11 cellular contexts compared by ENCODE assay signal in the genomic region with DNA sequence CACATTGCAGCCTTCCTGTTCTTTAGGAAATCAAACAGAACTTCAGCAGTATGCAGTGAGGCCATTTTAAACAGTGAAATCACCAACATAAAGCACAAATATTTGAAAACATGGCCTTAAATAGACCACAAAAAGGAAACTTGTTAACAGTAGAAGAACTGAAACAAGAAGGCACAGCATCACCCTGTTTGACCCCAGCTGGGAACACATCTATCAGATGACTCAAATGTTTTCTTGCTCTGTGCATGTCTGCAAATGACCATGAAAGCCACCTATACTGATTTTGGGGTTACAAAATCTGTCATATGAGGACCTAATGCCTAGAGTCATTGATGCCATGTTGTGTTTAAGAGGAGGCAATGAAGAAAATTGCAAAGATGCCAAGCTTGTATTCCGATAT.
DNase-seq lines count a peak whose midpoint lies in the region; ATAC-seq and TF ChIP-seq lines count a peak whose summit lies in the region.
"Had no signal": no experiment of that assay in that cellular context is flagged by ENCODE, and none has a peak within 500 bp of the region (broad histone marks: within the 10 kb centered on the region; RNA-seq: fewer than 3 reads in every experiment).

No MANE protein-coding gene starts in this region.

- H3K36me3 ChIP-seq in BLaER1 treated with 17β-estradiol and CSF1 and Interleukin-3, amounts not matched to agents 10 nM and 100 nM, result no peaks in the 10 kb centered on the region
- H3K36me3 ChIP-seq in OCI-LY7 (ENCODE audit: insufficient read depth, low read length) (no peaks in the 10 kb centered on the region), Karpas-422 (ENCODE audit: insufficient read depth, low read length) (no peaks in the 10 kb centered on the region)

- peak; percentile 85 for ATAC-seq in GM19351 (IDR thresholded peaks at IDR 0.05; ENCODE audit: unreplicated experiment)
- peak; percentile 66 for ATAC-seq in HG03039 (IDR thresholded peaks at IDR 0.05; ENCODE audit: unreplicated experiment)
- ATAC-seq: right cardiac atrium had no signal

- H3K4me2 ChIP-seq in BLaER1 treated with 17β-estradiol and CSF1 and Interleukin-3, amounts not matched to agents 10 nM and 100 nM, result peak overlapping the region; percentile 34 to 81 (median 45)
- H3K4me2 ChIP-seq in OCI-LY7 (ENCODE audit: low read length), result no peak overlapping the region
- H3K4me2 ChIP-seq in Karpas-422 (ENCODE audit: low read depth, low read length, poor library complexity, severe bottlenecking), result no peak overlapping the region

- no TSS peak for BruUV-seq in OCI-LY7 (replicated peaks; lab: Mats Ljungman, UMichigan)

- TF ChIP-seq CTCF in OCI-LY7 (conservative IDR thresholded peaks at IDR 0.05; ENCODE audit: low read length), result no peak

- intact Hi-C loops in OCI-LY7 (cut with micrococcal nuclease; ENCODE audit: unreplicated experiment), result no loop called here

- H3K79me2 ChIP-seq in OCI-LY7 (ENCODE audit: insufficient read depth, low read depth, low read length), result no peaks in the 10 kb centered on the region
- H3K79me2 ChIP-seq in Karpas-422 (ENCODE audit: low read length), result no peaks in the 10 kb centered on the region

- peaks cover 36 to 98% (median 50%) of the 10 kb centered on the region in 10 experiments for H3K4me1 ChIP-seq in BLaER1 treated with 17β-estradiol and CSF1 and Interleukin-3, amounts not matched to agents 10 nM and 100 nM
- H3K4me1 ChIP-seq in OCI-LY7 (ENCODE audit: insufficient read depth, low read length, poor library complexity, severe bottlenecking) (peaks cover 34% of the 10 kb centered on the region), Karpas-422 (ENCODE audit: low read length) (no peaks in the 10 kb centered on the region)

- H2AFZ ChIP-seq in OCI-LY7 (ENCODE audit: low read length) (no peak overlapping the region), Karpas-422 (ENCODE audit: low read length) (no peak overlapping the region)

- H3K9me3 ChIP-seq in BLaER1 treated with 17β-estradiol and CSF1 and Interleukin-3, amounts not matched to agents 10 nM and 100 nM (replicated peaks in 1 of 11), result peaks cover 0 to 9% (median 0%) of the 10 kb centered on the region in 11 experiments; a peak in 1 of 22 replicates
- no peaks in the 10 kb centered on the region for H3K9me3 ChIP-seq in OCI-LY7 (ENCODE audit: low read length)
- H3K9me3 ChIP-seq in Karpas-422 (ENCODE audit: low read length), result no peaks in the 10 kb centered on the region

- no peaks in the 10 kb centered on the region for H4K20me1 ChIP-seq in BLaER1 treated with 17β-estradiol and CSF1 and Interleukin-3, amounts not matched to agents 10 nM and 100 nM
- H4K20me1 ChIP-seq in OCI-LY7 (ENCODE audit: insufficient read depth, low read length) (no peaks in the 10 kb centered on the region), Karpas-422 (ENCODE audit: insufficient read depth, low read depth, low read length) (no peaks in the 10 kb centered on the region)

- POLR2A ChIA-PET in OCI-LY7 (lab: Charles Lee), result interaction anchor here (0.6 to 0.9 kb wide), 3 partner anchors 8 to 65 kb away, joined by 3 read pairs; no protein-coding TSS in a partner anchor

- CTCF ChIA-PET in OCI-LY7 (lab: Charles Lee; ENCODE audit: unreplicated experiment), result interaction anchor here (0.6 kb wide), 1 partner anchor 635 kb away, joined by 3 read pairs; no protein-coding TSS in a partner anchor

- no peak overlapping the region for H3K4me3 ChIP-seq in BLaER1 treated with 17β-estradiol and CSF1 and Interleukin-3, amounts not matched to agents 10 nM and 100 nM
- H3K4me3 ChIP-seq in OCI-LY7 (ENCODE audit: low read depth, low read length, poor library complexity, severe bottlenecking) (no peak overlapping the region), Karpas-422 (ENCODE audit: low read length) (no peak overlapping the region)

- peak overlapping the region in 7 of 11 experiments; percentile 1 to 60 (median 47); a peak in 9 of 22 replicates for H3K9ac ChIP-seq in BLaER1 treated with 17β-estradiol and CSF1 and Interleukin-3, amounts not matched to agents 10 nM and 100 nM
- no peak overlapping the region for H3K9ac ChIP-seq in Karpas-422 (ENCODE audit: low read length)

- DNase-seq in OCI-LY7 (ENCODE audit: low spot score), result peak; percentile 18
- DNase-seq in GM03348 (ENCODE audit: low spot score), result no peak
- no peak for DNase-seq in Karpas-422
- DNase-seq in glomerular visceral epithelial cell (ENCODE audit: extremely low spot score), result no peak
- DNase-seq in NCI-H1436 (lab: John Stamatoyannopoulos, UW), result no peak
- DNase-seq: activated gamma-delta T cell treated with Interleukin-2 at 50 U/mL for 16 hours, NCI-H1417, right cardiac atrium had no signal

- peak overlapping the region; percentile 21 to 78 (median 62); a peak in 17 of 22 replicates for H3K27ac ChIP-seq in BLaER1 treated with 17β-estradiol and CSF1 and Interleukin-3, amounts not matched to agents 10 nM and 100 nM
- no peak overlapping the region for H3K27ac ChIP-seq in OCI-LY7 (ENCODE audit: low read depth, low read length, poor library complexity, severe bottlenecking)
- H3K27ac ChIP-seq in Karpas-422 (ENCODE audit: low read length), result no peak overlapping the region

- H3K9me2 ChIP-seq in OCI-LY7 (ENCODE audit: insufficient read depth, low read length), result no peaks in the 10 kb centered on the region
- H3K9me2 ChIP-seq in Karpas-422 (replicated peaks; ENCODE audit: insufficient read depth, low read length), result no peaks in the 10 kb centered on the region

- no peaks in the 10 kb centered on the region for H3K27me3 ChIP-seq in BLaER1 treated with 17β-estradiol and CSF1 and Interleukin-3, amounts not matched to agents 10 nM and 100 nM
- no peaks in the 10 kb centered on the region for H3K27me3 ChIP-seq in Karpas-422 (ENCODE audit: low read length)

Comparison
In these comparisons a context has a peak if more than half of its experiments do, and no peak if none do; other contexts are left out.
1. H3K27ac ChIP-seq: peak in BLaER1 treated with 17β-estradiol and CSF1 and Interleukin-3, amounts not matched to agents 10 nM and 100 nM (11 of 11); none in OCI-LY7 (single experiment) and Karpas-422 (single experiment).
2. H3K4me2 ChIP-seq: peak in BLaER1 treated with 17β-estradiol and CSF1 and Interleukin-3, amounts not matched to agents 10 nM and 100 nM (11 of 11); none in OCI-LY7 (single experiment) and Karpas-422 (single experiment).